15 cellular contexts compared by ENCODE assay signal in the genomic region with DNA sequence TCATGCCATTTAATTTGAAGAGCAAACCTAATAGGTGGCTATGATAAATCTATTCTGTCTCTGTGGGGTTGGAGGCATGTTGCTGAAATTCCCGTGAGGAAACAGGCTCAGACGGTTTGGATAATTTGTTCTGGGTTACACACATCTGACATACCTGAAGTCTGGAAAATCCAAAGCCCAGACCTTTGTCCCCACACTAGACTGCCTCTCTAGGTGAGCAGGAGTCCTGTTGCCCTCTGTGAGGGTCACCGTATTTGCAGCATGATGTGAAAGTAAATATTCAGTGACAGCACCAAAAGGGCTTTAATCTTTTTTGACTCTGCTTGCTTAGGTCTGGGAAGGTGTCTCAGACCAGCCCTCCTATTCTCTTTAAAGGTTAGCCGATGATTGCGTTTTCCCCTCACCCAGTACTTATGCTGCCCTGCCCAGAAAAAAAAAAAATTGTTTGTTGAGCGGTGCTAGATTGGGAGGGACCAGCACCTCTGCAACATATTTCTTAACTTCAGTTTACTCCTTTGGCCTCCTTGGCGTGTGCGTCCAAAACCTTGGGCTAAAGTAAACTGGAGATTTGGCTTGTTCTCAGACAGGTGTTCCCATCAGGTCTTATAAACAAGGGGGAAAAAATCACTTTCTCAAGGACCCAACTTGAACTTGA.
DNase-seq lines count a peak whose midpoint lies in the region; ATAC-seq and TF ChIP-seq lines count a peak whose summit lies in the region.
"Had no signal": no experiment of that assay in that cellular context is flagged by ENCODE, and none has a peak within 500 bp of the region (broad histone marks: within the 10 kb centered on the region; RNA-seq: fewer than 3 reads in every experiment).

No MANE protein-coding gene starts in this region.

- peak; percentile 22 for DNase-seq in NCI-H748 (lab: John Stamatoyannopoulos, UW; ENCODE audit: unreplicated experiment)
- DNase-seq in NCI-H748 treated with DMSO at 0.1 percent for 48 hours (lab: John Stamatoyannopoulos, UW) = no peak
- peak; percentile 46 for DNase-seq in lower lobe of right lung
- DNase-seq in transverse colon = no peak
- DNase-seq in stimulated activated CD4-positive, alpha-beta T cell treated with anti-CD3 and anti-CD28 coated beads, Interleukin-2, amount 100 ng/mL, for 48 hours = no peak
- no peak for DNase-seq in CD8-positive, alpha-beta memory T cell
- DNase-seq in brain microvascular endothelial cell = no peak
- DNase-seq: activated naive CD4-positive, alpha-beta T cell treated with anti-CD3 and anti-CD28 coated beads for 36 hours; islet precursor cell; MG63; stimulated activated naive B cell treated with anti-CD40 and anti-IgM and Interleukin-4, amounts not matched to agents 10 μg/mL and 1 μg/mL and 100 μg/mL, for 72 hours; T-cell had no signal

- no peak overlapping the region for H3K4me3 Mint-ChIP-seq in CD8-positive, alpha-beta memory T cell
- H3K4me3 Mint-ChIP-seq: activated naive CD4-positive, alpha-beta T cell treated with anti-CD3 and anti-CD28 coated beads for 36 hours; stimulated activated naive B cell treated with anti-CD40 and anti-IgM and Interleukin-4, amounts not matched to agents 10 μg/mL and 1 μg/mL and 100 μg/mL, for 72 hours had no signal

- TF ChIP-seq CTCF in VCaP (conservative IDR thresholded peaks at IDR 0.05) (no peak), lower lobe of right lung (IDR thresholded peaks at IDR 0.05) (no peak), transverse colon (IDR thresholded peaks at IDR 0.05) (no peak), brain microvascular endothelial cell (IDR thresholded peaks at IDR 0.05; ENCODE audit: low read depth, low read length, missing control alignments) (no peak)

- CTCF ChIA-PET in CD8-positive, alpha-beta memory T cell (lab: Charles Lee) = no interaction called here

- peak; percentile 84 to 88 for ATAC-seq in lower lobe of right lung
- ATAC-seq: activated CD4-positive, CD25-positive, alpha-beta regulatory T cell treated with anti-CD3 and anti-CD28 coated beads, Interleukin-2, amount 50 U/mL, for 24 hours; stimulated activated naive B cell treated with anti-CD40 and anti-IgM and Interleukin-4, amounts not matched to agents 10 μg/mL and 1 μg/mL and 100 μg/mL, for 72 hours; T-cell had no signal

- H3K27me3 ChIP-seq in lower lobe of right lung (ENCODE audit: low read depth) (no peaks in the 10 kb centered on the region), transverse colon (no peaks in the 10 kb centered on the region), brain microvascular endothelial cell (replicated peaks) (no peaks in the 10 kb centered on the region)
- no peaks in the 10 kb centered on the region for H3K27me3 ChIP-seq in CD8-positive, alpha-beta memory T cell (ENCODE audit: insufficient read depth, low read length, poor library complexity, severe bottlenecking)
- H3K27me3 ChIP-seq: cardiac muscle cell, MG63 had no signal

- POLR2A ChIA-PET in CD8-positive, alpha-beta memory T cell (lab: Charles Lee) = no interaction called here

- H3K4me1 Mint-ChIP-seq in CD8-positive, alpha-beta memory T cell = peaks cover 0 to 8% (median 7%) of the 10 kb centered on the region in 3 donors
- H3K4me1 Mint-ChIP-seq: stimulated activated naive B cell treated with anti-CD40 and anti-IgM and Interleukin-4, amounts not matched to agents 10 μg/mL and 1 μg/mL and 100 μg/mL, for 72 hours had no signal

- H3K4me3 ChIP-seq in lower lobe of right lung (peak overlapping the region; percentile 4), transverse colon (no peak overlapping the region), brain microvascular endothelial cell (ENCODE audit: low read depth, low read length) (no peak overlapping the region)
- no peak overlapping the region for H3K4me3 ChIP-seq in CD8-positive, alpha-beta memory T cell (ENCODE audit: low read length)
- H3K4me3 ChIP-seq: cardiac muscle cell, MG63 had no signal

- no peak overlapping the region for H3K27ac Mint-ChIP-seq in CD8-positive, alpha-beta memory T cell
- H3K27ac Mint-ChIP-seq: stimulated activated naive B cell treated with anti-CD40 and anti-IgM and Interleukin-4, amounts not matched to agents 10 μg/mL and 1 μg/mL and 100 μg/mL, for 72 hours had no signal

- intact Hi-C loops in lower lobe of right lung (cut with DNase I) (no loop called here), transverse colon (cut with DNase I; ENCODE audit: low total_unique reads) (no loop called here)

- H3K9me3 Mint-ChIP-seq in CD8-positive, alpha-beta memory T cell = peaks cover 0 to 8% (median 0%) of the 10 kb centered on the region in 5 donors
- H3K9me3 Mint-ChIP-seq: activated naive CD4-positive, alpha-beta T cell treated with anti-CD3 and anti-CD28 coated beads for 36 hours had no signal

- H3K27ac ChIP-seq in VCaP = peak overlapping the region; percentile 76
- peak overlapping the region; percentile 57 for H3K27ac ChIP-seq in lower lobe of right lung
- peak overlapping the region in 3 of 4 donors; percentile 3 to 53 (median 39) for H3K27ac ChIP-seq in transverse colon
- no peak overlapping the region for H3K27ac ChIP-seq in CD8-positive, alpha-beta memory T cell (ENCODE audit: low read depth, low read length)
- H3K27ac ChIP-seq in brain microvascular endothelial cell = no peak overlapping the region
- H3K27ac ChIP-seq: cardiac muscle cell had no signal

- peaks cover 8 to 12% of the 10 kb centered on the region in 2 donors for H3K27me3 Mint-ChIP-seq in CD8-positive, alpha-beta memory T cell
- H3K27me3 Mint-ChIP-seq: stimulated activated naive B cell treated with anti-CD40 and anti-IgM and Interleukin-4, amounts not matched to agents 10 μg/mL and 1 μg/mL and 100 μg/mL, for 72 hours; T-cell had no signal

- TF ChIP-seq POLR2A in transverse colon (IDR thresholded peaks at IDR 0.05) = no peak

- H3K4me1 ChIP-seq in lower lobe of right lung (peaks cover 55% of the 10 kb centered on the region), transverse colon (peaks cover 10 to 39% (median 24%) of the 10 kb centered on the region in 4 donors)
- peaks cover 25% of the 10 kb centered on the region for H3K4me1 ChIP-seq in CD8-positive, alpha-beta memory T cell (ENCODE audit: insufficient read depth, low read length)

- H3K36me3 Mint-ChIP-seq in CD8-positive, alpha-beta memory T cell = no peaks in the 10 kb centered on the region
- H3K36me3 Mint-ChIP-seq: stimulated activated naive B cell treated with anti-CD40 and anti-IgM and Interleukin-4, amounts not matched to agents 10 μg/mL and 1 μg/mL and 100 μg/mL, for 72 hours; T-cell had no signal

- 37 to 43% methylated on average over 5 to 8 of the region's 8 CpGs for WGBS in transverse colon (ENCODE audit: low coverage in 1 of 2), 2 donors

- H3K36me3 ChIP-seq in lower lobe of right lung = no peaks in the 10 kb centered on the region
- H3K36me3 ChIP-seq in transverse colon = no peaks in the 10 kb centered on the region
- H3K36me3 ChIP-seq in CD8-positive, alpha-beta memory T cell (ENCODE audit: insufficient read depth, low read length) = no peaks in the 10 kb centered on the region
- H3K36me3 ChIP-seq in brain microvascular endothelial cell (replicated peaks) = no peaks in the 10 kb centered on the region
- H3K36me3 ChIP-seq: cardiac muscle cell, MG63 had no signal

- H3K9me3 ChIP-seq in lower lobe of right lung (no peaks in the 10 kb centered on the region), transverse colon (no peaks in the 10 kb centered on the region)
- H3K9me3 ChIP-seq in CD8-positive, alpha-beta memory T cell (ENCODE audit: low read length) = no peaks in the 10 kb centered on the region
- H3K9me3 ChIP-seq: MG63 had no signal

- no peak for TF ChIP-seq EP300 in transverse colon (IDR thresholded peaks at IDR 0.05; ENCODE audit: low read depth)

- in situ Hi-C loops in transverse colon (cut with MboI; ENCODE audit: low pct_ligation_motif_present in 1 of 4, low pct_unique_long_range_greater_than_20kb in 1 of 4, low sequenced_read_pairs in 3 of 4) = no loop called here
- in situ Hi-C loops in brain microvascular endothelial cell (cut with HindIII; ENCODE audit: low pct_ligation_motif_present, low sequenced_read_pairs) = no loop called here

Comparison
In these comparisons a context has a peak if more than half of its experiments do, and no peak if none do; other contexts are left out.
1. DNase-seq: peak in NCI-H748 (single experiment) and lower lobe of right lung (single experiment); none in NCI-H748 treated with DMSO at 0.1 percent for 48 hours (single experiment), transverse colon (single experiment), stimulated activated CD4-positive, alpha-beta T cell treated with anti-CD3 and anti-CD28 coated beads, Interleukin-2, amount 100 ng/mL, for 48 hours (0 of 2), CD8-positive, alpha-beta memory T cell (0 of 5) and brain microvascular endothelial cell (single experiment).
2. H3K27ac ChIP-seq: peak in VCaP (single experiment), lower lobe of right lung (single experiment) and transverse colon (3 of 4); none in CD8-positive, alpha-beta memory T cell (single experiment) and brain microvascular endothelial cell (single experiment).